In the genomic region with DNA sequence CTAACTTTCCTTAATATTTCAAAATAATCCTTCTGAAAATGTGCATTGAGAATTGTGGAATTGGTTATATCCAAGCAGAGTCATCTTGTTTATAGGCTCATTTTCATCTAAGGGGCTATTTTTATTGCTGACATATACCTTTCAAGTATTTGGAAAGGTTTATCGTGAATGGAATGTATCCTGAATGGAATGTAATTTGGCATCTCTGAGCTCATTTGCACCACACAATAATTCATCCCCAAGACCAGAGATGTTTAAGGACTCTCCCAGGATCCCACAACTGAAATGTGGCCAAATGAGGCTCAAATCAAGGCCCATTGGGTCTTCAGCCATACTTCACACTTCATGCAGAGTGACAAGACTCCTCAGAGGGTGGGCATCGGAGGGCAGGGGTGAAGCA, we compare ENCODE assay signal across 19 cellular contexts. TPM values are rescaled to one million over a fixed set of nuclear protein-coding genes. Genes with fewer than 3 reads are reported as not detected.
DNase-seq lines count a peak whose midpoint lies in the region; ATAC-seq, FAIRE-seq and TF ChIP-seq lines count a peak whose summit lies in the region.
"Had no signal": no experiment of that assay in that cellular context is flagged by ENCODE, and none has a peak within 500 bp of the region (broad histone marks: within the 10 kb centered on the region; RNA-seq: fewer than 3 reads in every experiment).

No MANE protein-coding gene starts in this region.

- H3K27ac ChIP-seq in BLaER1 treated with 17β-estradiol and CSF1 and Interleukin-3, amounts not matched to agents 10 nM and 100 nM: peak overlapping the region in 6 of 11 experiments; percentile 12 to 100 (median 56); a peak in 6 of 22 replicates
- H3K27ac ChIP-seq in osteoblast (ENCODE audit: low read depth, low read length): no peak overlapping the region
- H3K27ac ChIP-seq: BLaER1, GM23248 had no signal

- FAIRE-seq in bronchial epithelial cell (lab: Jason Lieb, UNC): peak; percentile 82
- FAIRE-seq: A204.1, GM12878 had no signal

- H3K36me3 ChIP-seq in BLaER1 treated with 17β-estradiol and CSF1 and Interleukin-3, amounts not matched to agents 10 nM and 100 nM: no peaks in the 10 kb centered on the region
- H3K36me3 ChIP-seq in bronchial epithelial cell (ENCODE audit: control insufficient read depth, insufficient read depth, low read length) (no peaks in the 10 kb centered on the region), osteoblast (ENCODE audit: insufficient read depth, low read length) (no peaks in the 10 kb centered on the region)
- H3K36me3 ChIP-seq: BLaER1, HAP-1 had no signal

- peaks cover 17 to 66% (median 50%) of the 10 kb centered on the region in 10 experiments for H3K4me1 ChIP-seq in BLaER1 treated with 17β-estradiol and CSF1 and Interleukin-3, amounts not matched to agents 10 nM and 100 nM
- no peaks in the 10 kb centered on the region for H3K4me1 ChIP-seq in osteoblast (ENCODE audit: insufficient read depth, low read length)
- H3K4me1 ChIP-seq: HAP-1 had no signal

- H3K27me3 Mint-ChIP-seq in T-helper 17 cell (peaks cover 2% of the 10 kb centered on the region), nephron (ENCODE audit: low read depth) (peaks cover 22% of the 10 kb centered on the region)

- no peak overlapping the region for H3K4me3 Mint-ChIP-seq in T-helper 17 cell
- no peak overlapping the region for H3K4me3 Mint-ChIP-seq in nephron
- H3K4me3 Mint-ChIP-seq: CD8-positive, alpha-beta T cell had no signal

- peaks cover 0 to 9% (median 0%) of the 10 kb centered on the region in 11 experiments; a peak in 1 of 22 replicates for H3K9me3 ChIP-seq in BLaER1 treated with 17β-estradiol and CSF1 and Interleukin-3, amounts not matched to agents 10 nM and 100 nM (replicated peaks in 1 of 11)
- H3K9me3 ChIP-seq in T-helper 17 cell (ENCODE audit: control insufficient read depth, low read length, poor library complexity, severe bottlenecking) (no peaks in the 10 kb centered on the region), osteoblast (ENCODE audit: low read depth, low read length) (no peaks in the 10 kb centered on the region)
- H3K9me3 ChIP-seq: BLaER1, HAP-1 had no signal

- no peak overlapping the region for H3K9ac ChIP-seq in BLaER1 treated with 17β-estradiol and CSF1 and Interleukin-3, amounts not matched to agents 10 nM and 100 nM
- H3K9ac ChIP-seq: BLaER1, GM23248 had no signal

- peak overlapping the region in 6 of 11 experiments; percentile 17 to 97 (median 35); a peak in 10 of 22 replicates for H3K4me2 ChIP-seq in BLaER1 treated with 17β-estradiol and CSF1 and Interleukin-3, amounts not matched to agents 10 nM and 100 nM
- no peak overlapping the region for H3K4me2 ChIP-seq in osteoblast (ENCODE audit: insufficient read depth, low read length)
- H3K4me2 ChIP-seq: BLaER1 had no signal

- peak overlapping the region; percentile 3 for H3K27ac Mint-ChIP-seq in T-helper 17 cell
- peak overlapping the region in 2 of 3 experiments; percentile 1 to 15 for H3K27ac Mint-ChIP-seq in nephron
- H3K27ac Mint-ChIP-seq: CD8-positive, alpha-beta T cell had no signal

- H3K27me3 ChIP-seq in BLaER1 treated with 17β-estradiol and CSF1 and Interleukin-3, amounts not matched to agents 10 nM and 100 nM: peaks cover 0 to 9% (median 4%) of the 10 kb centered on the region in 11 experiments; a peak in 12 of 22 replicates
- H3K27me3 ChIP-seq in bronchial epithelial cell (ENCODE audit: control insufficient read depth, insufficient read depth, low read length) (no peaks in the 10 kb centered on the region), osteoblast (ENCODE audit: insufficient read depth, low read length) (peaks cover 18% of the 10 kb centered on the region)

- H3K4me3 ChIP-seq in BLaER1 treated with 17β-estradiol and CSF1 and Interleukin-3, amounts not matched to agents 10 nM and 100 nM: no peak overlapping the region
- no peak overlapping the region for H3K4me3 ChIP-seq in bronchial epithelial cell (ENCODE audit: low read depth, low read length)
- no peak overlapping the region for H3K4me3 ChIP-seq in osteoblast (ENCODE audit: insufficient read depth, low read length)
- H3K4me3 ChIP-seq: BLaER1, GM12878, GM23248, HAP-1 had no signal

- ATAC-seq in T-helper 17 cell: no peak
- ATAC-seq: CD8-positive, alpha-beta T cell; GM12878 had no signal

- DNase-seq in T-helper 17 cell: no peak
- DNase-seq in bronchial epithelial cell (ENCODE audit: low read depth): no peak
- no peak for DNase-seq in middle frontal gyrus (ENCODE audit: extremely low spot score, low spot score)
- no peak for DNase-seq in NCI-H187 treated with DMSO at 0.1 percent for 48 hours (lab: John Stamatoyannopoulos, UW)
- DNase-seq in osteoblast (ENCODE audit: insufficient read length, low spot score, missing footprints): no peak
- no peak for DNase-seq in NAMALWA (ENCODE audit: low spot score)
- DNase-seq: ACHN, Calu3, DMS79 treated with DMSO at 0.1 percent for 48 hours, EL, GM23248, KBM-7 had no signal

- no peak overlapping the region for H2AFZ ChIP-seq in osteoblast (ENCODE audit: low read length)
- H2AFZ ChIP-seq: GM23248 had no signal

- peaks cover 4% of the 10 kb centered on the region for H3K9me3 Mint-ChIP-seq in nephron
- H3K9me3 Mint-ChIP-seq: CD8-positive, alpha-beta T cell had no signal

- no peaks in the 10 kb centered on the region for H3K79me2 ChIP-seq in osteoblast (ENCODE audit: insufficient read depth, low read length)

- no peaks in the 10 kb centered on the region for H4K20me1 ChIP-seq in BLaER1 treated with 17β-estradiol and CSF1 and Interleukin-3, amounts not matched to agents 10 nM and 100 nM
- no peaks in the 10 kb centered on the region for H4K20me1 ChIP-seq in osteoblast (ENCODE audit: insufficient read depth, low read length)
- H4K20me1 ChIP-seq: BLaER1 had no signal

- TF ChIP-seq CTCF in bronchial epithelial cell (IDR thresholded peaks at IDR 0.05; ENCODE audit: insufficient read depth, low read length, severe bottlenecking) (no peak), nephron (IDR thresholded peaks at IDR 0.05; ENCODE audit: unreplicated experiment in 3 of 3) (no peak), osteoblast (IDR thresholded peaks at IDR 0.05; ENCODE audit: extremely low read depth, low read depth, low read length) (no peak)

- H3K36me3 Mint-ChIP-seq in T-helper 17 cell (ENCODE audit: low read depth): no peaks in the 10 kb centered on the region
- no peaks in the 10 kb centered on the region for H3K36me3 Mint-ChIP-seq in nephron (ENCODE audit: low read depth)
- H3K36me3 Mint-ChIP-seq: CD8-positive, alpha-beta T cell had no signal

- H3K4me1 Mint-ChIP-seq in T-helper 17 cell: peaks cover 21% of the 10 kb centered on the region
- peaks cover 38% of the 10 kb centered on the region for H3K4me1 Mint-ChIP-seq in nephron

RNA-seq across cellular contexts. Expression of a gene that starts 7.5 kb away (rescaled TPM):
- 10 to 100 TPM; 29.7 to 37.9 TPM for total RNA-seq in T-helper 17 cell
- 45.0 and 56.7 TPM in 2 replicates for total RNA-seq in bronchial epithelial cell
- total RNA-seq in osteoblast: 99.5 and 108 TPM in 2 replicates
